ENCODE assay signal across 8 cellular contexts in the genomic region with DNA sequence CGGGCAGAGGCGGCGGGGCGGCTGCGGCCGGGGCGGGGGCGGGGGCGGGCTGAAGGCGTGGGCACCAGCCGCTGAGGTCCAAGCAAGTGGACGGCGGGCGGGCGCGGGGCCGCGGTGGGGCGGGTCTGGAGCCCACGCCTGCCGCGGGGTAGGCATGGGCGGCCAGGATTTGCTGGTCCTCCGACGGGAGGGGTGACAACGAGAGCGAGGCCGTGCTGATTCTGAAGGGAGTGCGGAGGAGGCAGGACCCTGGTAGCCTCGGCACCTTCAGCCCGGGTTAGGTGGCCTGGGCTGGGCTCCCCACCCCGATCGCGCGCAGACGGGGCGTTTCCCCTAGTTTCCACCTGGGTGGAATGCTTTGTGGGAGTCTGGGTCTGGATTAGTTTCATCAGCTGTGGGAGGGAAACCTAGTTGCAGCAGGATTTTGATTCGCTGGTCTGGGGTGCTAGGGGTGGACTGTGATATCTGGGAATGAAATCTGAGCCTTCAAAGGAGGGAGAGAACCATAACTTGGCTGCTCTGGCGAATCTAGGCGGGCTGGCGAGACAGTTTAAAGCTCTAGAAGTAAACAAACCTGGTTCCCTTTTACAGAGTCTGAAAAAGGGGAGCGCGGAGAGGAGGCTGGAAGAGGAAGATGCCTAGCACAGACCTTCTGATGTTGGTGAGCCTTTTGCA. TPM values are rescaled to one million over a fixed set of nuclear protein-coding genes. Genes with fewer than 3 reads are reported as not detected.
DNase-seq lines count a peak whose midpoint lies in the region; ATAC-seq and TF ChIP-seq lines count a peak whose summit lies in the region.

No MANE protein-coding gene starts in this region.

- no peaks in the 10 kb centered on the region for H3K27me3 ChIP-seq in KMS-11 (ENCODE audit: insufficient read depth, low read depth)
- no peaks in the 10 kb centered on the region for H3K27me3 ChIP-seq in trophoblast cell (ENCODE audit: insufficient read depth, low read length)
- no peaks in the 10 kb centered on the region for H3K27me3 ChIP-seq in aorta (ENCODE audit: control insufficient read depth in 1 of 2, insufficient read depth in 2 of 2, low read length in 1 of 2)

- WGBS in trophoblast cell (ENCODE audit: extremely low coverage, insufficient coverage, insufficient read length): no CpG with 5 or more reads among the region's 43 CpGs
- WGBS in aorta, 2 donors: 0 to 1% methylated on average over 31 to 43 of the region's 43 CpGs

- no peaks in the 10 kb centered on the region for H3K4me1 ChIP-seq in KMS-11 (ENCODE audit: low read depth, poor library complexity, severe bottlenecking)
- peaks cover 0 to 3% of the 10 kb centered on the region in 2 experiments for H3K4me1 ChIP-seq in trophoblast cell (ENCODE audit: control insufficient read depth in 1 of 2, insufficient read depth in 2 of 2, low read length in 2 of 2)
- no peaks in the 10 kb centered on the region for H3K4me1 ChIP-seq in aorta (ENCODE audit: control insufficient read depth in 1 of 2, insufficient read depth in 2 of 2, low read length in 2 of 2)

- no peak overlapping the region for H3K4me3 ChIP-seq in KMS-11 (IDR thresholded peaks at IDR 0.05; ENCODE audit: insufficient read depth, low read depth, low read length)
- H3K4me3 ChIP-seq in trophoblast cell (ENCODE audit: low read depth, low read length): peak overlapping the region; percentile 92
- H3K4me3 ChIP-seq in aorta (ENCODE audit: low read length in 2 of 2): peak overlapping the region; percentile 73 to 82

- H4K12ac ChIP-seq in trophoblast cell (ENCODE audit: low read depth, low read length): peak overlapping the region; percentile 5

- peak overlapping the region; percentile 97 for H2BK120ac ChIP-seq in trophoblast cell (ENCODE audit: insufficient read depth, low read length, poor library complexity)

- peak overlapping the region; percentile 91 for H3K18ac ChIP-seq in trophoblast cell (ENCODE audit: low read length)

- H4K8ac ChIP-seq in trophoblast cell (ENCODE audit: low read depth, low read length): peak overlapping the region; percentile 98

- H2BK12ac ChIP-seq in trophoblast cell (ENCODE audit: low read length): no peak overlapping the region

- no peak overlapping the region for H2AK5ac ChIP-seq in trophoblast cell (ENCODE audit: low read length)

- H3K27ac ChIP-seq in KMS-11: no peak overlapping the region
- peak overlapping the region; percentile 100 for H3K27ac ChIP-seq in trophoblast cell (ENCODE audit: low read depth, low read length)
- peak overlapping the region in 1 of 2 donors; percentile 23 for H3K27ac ChIP-seq in aorta (ENCODE audit: low read depth in 1 of 2, low read length in 2 of 2)

- H4K91ac ChIP-seq in trophoblast cell (ENCODE audit: low read depth, low read length): peak overlapping the region; percentile 98

- TF ChIP-seq CTCF in KMS-11 (conservative IDR thresholded peaks at IDR 0.05; ENCODE audit: low read depth, low read length): no peak

- H3K79me1 ChIP-seq in trophoblast cell (ENCODE audit: low read length): peaks cover 7% of the 10 kb centered on the region

- H3K79me2 ChIP-seq in KMS-11 (ENCODE audit: insufficient read depth, low read depth): no peaks in the 10 kb centered on the region
- H3K79me2 ChIP-seq in trophoblast cell (ENCODE audit: control insufficient read depth, insufficient read depth, low read length, poor library complexity): peaks cover 4% of the 10 kb centered on the region

- H2BK5ac ChIP-seq in trophoblast cell (ENCODE audit: low read depth, low read length, poor library complexity): peak overlapping the region; percentile 95

- intact Hi-C loops in left cardiac atrium (cut with DNase I): no loop called here
- intact Hi-C loops in aorta (cut with DNase I): loop anchor here in 1 of 2 donors (2.0 kb wide), 1 partner anchor 64 kb away; no protein-coding TSS in a partner anchor

- H4K20me1 ChIP-seq in KMS-11 (ENCODE audit: insufficient read depth): no peaks in the 10 kb centered on the region

- H2AFZ ChIP-seq in KMS-11 (ENCODE audit: low read depth): peak overlapping the region; percentile 82; the same call in 1 of the 2 replicates
- peak overlapping the region; percentile 97 for H2AFZ ChIP-seq in trophoblast cell (ENCODE audit: insufficient read depth, low read length, poor library complexity)

- H3K14ac ChIP-seq in trophoblast cell (ENCODE audit: low read length): peak overlapping the region; percentile 85

- peak overlapping the region; percentile 43 for H3K4ac ChIP-seq in trophoblast cell (ENCODE audit: low read depth, low read length)

- H3K4me2 ChIP-seq in KMS-11 (peak overlapping the region; percentile 78), trophoblast cell (ENCODE audit: low read length) (peak overlapping the region; percentile 56)

- peak; percentile 62 for DNase-seq in DMS79 (lab: John Stamatoyannopoulos, UW)
- peak; percentile 47 to 85 for DNase-seq in SW 1271 (lab: John Stamatoyannopoulos, UW)
- DNase-seq in amygdala (lab: John Stamatoyannopoulos, UW): peak in 45 of 56 donors; percentile 12 to 66 (median 50)
- peak; percentile 76 for DNase-seq in left cardiac atrium
- DNase-seq in trophoblast cell: peak; percentile 70 to 72
- peak; percentile 82 to 91 for DNase-seq in aorta

- no peaks in the 10 kb centered on the region for H3K36me3 ChIP-seq in KMS-11 (ENCODE audit: insufficient read depth)
- H3K36me3 ChIP-seq in trophoblast cell (ENCODE audit: control insufficient read depth in 1 of 2, insufficient read depth in 2 of 2, low read length in 2 of 2): peaks cover 7 to 11% of the 10 kb centered on the region in 2 experiments
- peaks cover 0 to 3% of the 10 kb centered on the region in 2 donors for H3K36me3 ChIP-seq in aorta (ENCODE audit: control insufficient read depth in 1 of 2, insufficient read depth in 2 of 2, low read length in 1 of 2)

- no peak overlapping the region for H3K23ac ChIP-seq in trophoblast cell (ENCODE audit: low read length)

- H3K9me3 ChIP-seq in trophoblast cell (ENCODE audit: insufficient read depth, low read depth, low read length): no peaks in the 10 kb centered on the region
- no peaks in the 10 kb centered on the region for H3K9me3 ChIP-seq in aorta (ENCODE audit: control insufficient read depth, low read length)

- peak overlapping the region; percentile 59; the same call in 1 of the 2 replicates for H3K9ac ChIP-seq in KMS-11
- H3K9ac ChIP-seq in trophoblast cell (ENCODE audit: low read length): peak overlapping the region; percentile 88

- ATAC-seq in GM21717 (IDR thresholded peaks at IDR 0.05; ENCODE audit: unreplicated experiment): peak; percentile 47
- peak; percentile 77 to 89 for ATAC-seq in left cardiac atrium
- peak; percentile 80 for ATAC-seq in aorta (ENCODE audit: low FRiP score)

RNA-seq across cellular contexts. Expression of gene SGPL1, which starts 0.6 kb away (rescaled TPM):
- total RNA-seq in left cardiac atrium: 10 to 100 TPM; 18.5 to 19.3 TPM
- polyA plus RNA-seq in trophoblast cell (2013): 28.1 and 29.4 TPM in 2 replicates
- total RNA-seq in aorta: 10 to 100 TPM; 31.8 to 45.0 TPM
- 1 to 10 TPM; 5.8 to 6.4 TPM for polyA plus RNA-seq in aorta

RNA-seq across cellular contexts. Expression of gene TBATA, which starts 31.2 kb away (rescaled TPM):
- total RNA-seq in left cardiac atrium (not detected), aorta (not detected)
- polyA plus RNA-seq in trophoblast cell (2013): not detected in 2 replicates
- not detected for polyA plus RNA-seq in aorta
